8 cellular contexts compared by ENCODE assay signal in genomic region chr22:20243545-20244249, GRCh38. TPM values are rescaled to one million over a fixed set of nuclear protein-coding genes. Genes with fewer than 3 reads are reported as not detected.
DNase-seq lines count a peak whose midpoint lies in the region; ATAC-seq, FAIRE-seq and TF ChIP-seq lines count a peak whose summit lies in the region.

No MANE protein-coding gene starts in this region.

- peak overlapping the region; percentile 95 for H3K27ac Mint-ChIP-seq in activated CD8-positive, alpha-beta T cell treated with anti-CD3 and anti-CD28 coated beads for 36 hours
- H3K27ac Mint-ChIP-seq in endodermal cell: peak overlapping the region; percentile 39
- peak overlapping the region; percentile 93 to 99 (median 98) for H3K27ac Mint-ChIP-seq in naive thymus-derived CD8-positive, alpha-beta T cell

- no peak for TF ChIP-seq CTCF in activated CD8-positive, alpha-beta T cell treated with anti-CD3 and anti-CD28 coated beads for 36 hours (IDR thresholded peaks at IDR 0.05)
- no peak for TF ChIP-seq CTCF in endodermal cell (conservative IDR thresholded peaks at IDR 0.05)
- no peak for TF ChIP-seq CTCF in upper lobe of left lung (IDR thresholded peaks at IDR 0.05)

- TF ChIP-seq POLR2A in H54 (IDR thresholded peaks at IDR 0.05; ENCODE audit: low read depth, low read length): peak; percentile 39; the same call in 1 of the 2 replicates
- no peak for TF ChIP-seq POLR2A in upper lobe of left lung (IDR thresholded peaks at IDR 0.05)

- H3K4me1 ChIP-seq in endodermal cell (ENCODE audit: control insufficient read depth, insufficient read depth, low read length) (peaks cover 31% of the 10 kb centered on the region), upper lobe of left lung (peaks cover 34 to 56% (median 41%) of the 10 kb centered on the region in 4 donors)

- peak; percentile 65 for ATAC-seq in activated CD8-positive, alpha-beta T cell treated with anti-CD3 and anti-CD28 coated beads for 36 hours
- ATAC-seq in naive thymus-derived CD8-positive, alpha-beta T cell: peak; percentile 31 to 44
- ATAC-seq in upper lobe of left lung (ENCODE audit: low FRiP score in 2 of 2): peak; percentile 64 to 79
- no peak for ATAC-seq in GM21423 (IDR thresholded peaks at IDR 0.05; ENCODE audit: unreplicated experiment)

- H3K36me3 ChIP-seq in endodermal cell (ENCODE audit: control insufficient read depth, insufficient read depth, low read length) (peaks cover 4% of the 10 kb centered on the region), upper lobe of left lung (no peaks in the 10 kb centered on the region)

- intact Hi-C loops in activated CD8-positive, alpha-beta T cell treated with anti-CD3 and anti-CD28 coated beads for 36 hours (cut with micrococcal nuclease): no loop called here

- H3K27me3 ChIP-seq in endodermal cell (ENCODE audit: control insufficient read depth, insufficient read depth, low read length, poor library complexity, severe bottlenecking) (no peaks in the 10 kb centered on the region), upper lobe of left lung (no peaks in the 10 kb centered on the region)

- H3K27ac ChIP-seq in endodermal cell (ENCODE audit: low read depth, low read length) (peak overlapping the region; percentile 67), upper lobe of left lung (peak overlapping the region in 1 of 4 donors; percentile 49)

- peak overlapping the region; percentile 52 for H3K4me3 Mint-ChIP-seq in activated CD8-positive, alpha-beta T cell treated with anti-CD3 and anti-CD28 coated beads for 36 hours
- peak overlapping the region; percentile 20 for H3K4me3 Mint-ChIP-seq in endodermal cell
- peak overlapping the region; percentile 61 to 92 (median 81) for H3K4me3 Mint-ChIP-seq in naive thymus-derived CD8-positive, alpha-beta T cell

- peaks cover 49% of the 10 kb centered on the region for H3K4me1 Mint-ChIP-seq in activated CD8-positive, alpha-beta T cell treated with anti-CD3 and anti-CD28 coated beads for 36 hours (ENCODE audit: low read depth)
- H3K4me1 Mint-ChIP-seq in endodermal cell: peaks cover 30% of the 10 kb centered on the region
- H3K4me1 Mint-ChIP-seq in naive thymus-derived CD8-positive, alpha-beta T cell: peaks cover 28 to 66% (median 52%) of the 10 kb centered on the region in 4 donors

- POLR2A ChIA-PET in activated CD8-positive, alpha-beta T cell treated with anti-CD3 and anti-CD28 coated beads for 36 hours (lab: Charles Lee): interaction anchor here (1.0 to 1.3 kb wide), 3 partner anchors 13 to 302 kb away, joined by 3 read pairs; partner anchors contain the start of genes COMT and TXNRD2
- POLR2A ChIA-PET in naive thymus-derived CD8-positive, alpha-beta T cell (lab: Charles Lee): interaction anchor here (0.5 to 1.4 kb wide), 3 partner anchors 50 to 323 kb away, joined by 3 to 5 read pairs (median 3); no protein-coding TSS in a partner anchor

- H3K9me3 ChIP-seq in endodermal cell (ENCODE audit: control insufficient read depth, low read length) (no peaks in the 10 kb centered on the region), upper lobe of left lung (no peaks in the 10 kb centered on the region)

- TF ChIP-seq EP300 in upper lobe of left lung (IDR thresholded peaks at IDR 0.05): no peak

- peak overlapping the region; percentile 47 for H3K9ac ChIP-seq in endodermal cell (ENCODE audit: extremely low read depth, low read length, poor library complexity, severe bottlenecking)

- H3K27me3 Mint-ChIP-seq in activated CD8-positive, alpha-beta T cell treated with anti-CD3 and anti-CD28 coated beads for 36 hours: no peaks in the 10 kb centered on the region
- no peaks in the 10 kb centered on the region for H3K27me3 Mint-ChIP-seq in endodermal cell (ENCODE audit: insufficient read depth)
- H3K27me3 Mint-ChIP-seq in naive thymus-derived CD8-positive, alpha-beta T cell: no peaks in the 10 kb centered on the region

- H3K9me3 Mint-ChIP-seq in activated CD8-positive, alpha-beta T cell treated with anti-CD3 and anti-CD28 coated beads for 36 hours: no peaks in the 10 kb centered on the region
- no peaks in the 10 kb centered on the region for H3K9me3 Mint-ChIP-seq in endodermal cell
- no peaks in the 10 kb centered on the region for H3K9me3 Mint-ChIP-seq in naive thymus-derived CD8-positive, alpha-beta T cell

- WGBS in endodermal cell (ENCODE audit: insufficient coverage in 1 of 2, insufficient read length in 1 of 2), 2 experiments: 46 to 50% methylated on average over 7 to 16 of the region's 16 CpGs
- WGBS in upper lobe of left lung, 2 donors: 21% methylated on average over 16 of the region's 16 CpGs; no CpG with 5 or more reads in 1 of the 2 donors

- CTCF ChIA-PET in activated CD8-positive, alpha-beta T cell treated with anti-CD3 and anti-CD28 coated beads for 36 hours (lab: Charles Lee): interaction anchor here (1.2 to 5.0 kb wide), 3 partner anchors 15 to 87 kb away, joined by 3 to 13 read pairs (median 10); no protein-coding TSS in a partner anchor

- no peaks in the 10 kb centered on the region for H3K36me3 Mint-ChIP-seq in activated CD8-positive, alpha-beta T cell treated with anti-CD3 and anti-CD28 coated beads for 36 hours (ENCODE audit: low read depth)
- peaks cover 3% of the 10 kb centered on the region for H3K36me3 Mint-ChIP-seq in endodermal cell (ENCODE audit: low read depth)
- no peaks in the 10 kb centered on the region for H3K36me3 Mint-ChIP-seq in naive thymus-derived CD8-positive, alpha-beta T cell

- H3K4me3 ChIP-seq in endodermal cell (ENCODE audit: low read length) (peak overlapping the region; percentile 33), upper lobe of left lung (peak overlapping the region in 3 of 4 donors; percentile 19 to 35 (median 34))

- peak; percentile 75 for FAIRE-seq in H54 (lab: Jason Lieb, UNC)

- DNase-seq in AG08395 (ENCODE audit: low spot score): peak; percentile 92
- peak; percentile 96 for DNase-seq in H54 (ENCODE audit: insufficient read length, low spot score)
- DNase-seq in NCI-H510A treated with DMSO at 0.1 percent for 48 hours (lab: John Stamatoyannopoulos, UW): peak; percentile 72
- peak; percentile 77 for DNase-seq in activated CD8-positive, alpha-beta T cell treated with anti-CD3 and anti-CD28 coated beads for 36 hours
- peak; percentile 90 for DNase-seq in endodermal cell
- DNase-seq in naive thymus-derived CD8-positive, alpha-beta T cell: peak; percentile 39 to 76 (median 54)
- peak; percentile 73 to 76 for DNase-seq in upper lobe of left lung

RNA-seq across cellular contexts. Expression of gene RTN4R, which starts 24.4 kb away (rescaled TPM):
- total RNA-seq in activated CD8-positive, alpha-beta T cell treated with anti-CD3 and anti-CD28 coated beads for 36 hours: 1 to 10 TPM; 2.8 to 3.7 TPM
- total RNA-seq in endodermal cell: 10 to 100 TPM; 12.8 to 17.7 TPM
- 28.2 TPM for polyA plus RNA-seq in endodermal cell (2013, experiment 1 of 2)
- polyA plus RNA-seq in endodermal cell (2013, experiment 2 of 2): 24.1 TPM
- 1 to 10 TPM; 5.0 to 5.1 TPM for total RNA-seq in naive thymus-derived CD8-positive, alpha-beta T cell
- polyA plus RNA-seq in naive thymus-derived CD8-positive, alpha-beta T cell: 1 to 10 TPM; 4.3 to 5.6 (median 4.7) TPM
- 10 to 100 TPM in 2 of 6 donors, 1 to 10 TPM in 4; 2.6 to 13.0 (median 9.0) TPM for total RNA-seq in upper lobe of left lung

Comparison
In these comparisons a context has a peak if more than half of its experiments do, and no peak if none do; other contexts are left out.
1. H3K27ac Mint-ChIP-seq: peak in every context shown above with its lines; median percentile 98 in naive thymus-derived CD8-positive, alpha-beta T cell; 95 in activated CD8-positive, alpha-beta T cell treated with anti-CD3 and anti-CD28 coated beads for 36 hours; 39 in endodermal cell.
2. H3K4me3 Mint-ChIP-seq: peak in every context shown above with its lines; median percentile 81 in naive thymus-derived CD8-positive, alpha-beta T cell; 52 in activated CD8-positive, alpha-beta T cell treated with anti-CD3 and anti-CD28 coated beads for 36 hours; 20 in endodermal cell.